ENCODE assay signal across 18 cellular contexts in the genomic region with DNA sequence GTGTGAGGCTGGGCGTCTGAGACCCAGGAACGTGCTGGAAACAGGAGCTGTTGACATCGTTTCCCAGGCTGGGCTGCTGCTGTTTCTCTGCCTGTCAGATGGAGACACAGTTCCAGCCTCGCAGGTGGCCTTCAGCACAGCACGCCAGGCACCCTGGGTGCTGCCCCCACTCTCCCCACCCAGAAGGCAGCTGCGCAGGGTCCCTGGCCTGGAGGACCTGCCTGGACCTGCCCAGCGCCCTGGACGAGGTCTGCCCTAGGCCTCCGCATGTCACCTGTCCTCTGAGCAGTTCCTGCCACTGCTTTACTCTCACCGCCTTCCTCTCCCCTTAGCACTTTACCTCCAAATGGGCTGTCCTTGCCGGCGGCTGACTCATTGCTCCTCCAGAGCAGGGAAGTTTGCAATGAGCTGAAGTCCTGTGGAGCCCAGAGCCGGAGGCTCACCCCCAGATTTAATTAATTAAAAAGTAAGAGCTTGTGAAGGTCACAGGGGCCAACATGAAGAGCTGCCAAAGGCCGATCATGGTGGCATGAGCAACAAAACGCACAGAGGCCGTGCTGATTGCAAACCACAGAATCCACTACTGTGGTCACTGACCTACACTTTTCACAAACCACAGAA. TPM values are rescaled to one million over a fixed set of nuclear protein-coding genes. Genes with fewer than 3 reads are reported as not detected.
A peak's percentile ranks its signal among the peaks of the same experiment; 100 is the strongest.
DNase-seq lines count a peak whose midpoint lies in the region; ATAC-seq, FAIRE-seq and TF ChIP-seq lines count a peak whose summit lies in the region.
"Had no signal": no experiment of that assay in that cellular context is flagged by ENCODE, and none has a peak within 500 bp of the region (broad histone marks: within the 10 kb centered on the region; RNA-seq: fewer than 3 reads in every experiment).

No MANE protein-coding gene starts in this region.

- DNase-seq in A172 (ENCODE audit: low spot score), result peak; percentile 83
- peak; percentile 57 for DNase-seq in HK-2 (ENCODE audit: unreplicated experiment)
- DNase-seq in RCC 7860 (ENCODE audit: low spot score), result peak; percentile 42
- peak; percentile 88 for DNase-seq in chondrocyte (ENCODE audit: low spot score)
- no peak for DNase-seq in cerebellum (ENCODE audit: low spot score)
- DNase-seq in activated CD8-positive, alpha-beta T cell treated with anti-CD3 and anti-CD28 coated beads, Interleukin-2, amount 10 ng/mL, durations not matched to agents 7 days and 5 days, result no peak
- DNase-seq in NCI-H187 (lab: John Stamatoyannopoulos, UW), result no peak
- DNase-seq: activated T-cell treated with anti-CD3 and anti-CD28 coated beads, Interleukin-2, amount 50 U/mL, for 72 hours; DMS 273 treated with DMSO at 0.1 percent for 48 hours; naive thymus-derived CD4-positive, alpha-beta T cell; stimulated activated CD4-positive, alpha-beta T cell treated with anti-CD3 and anti-CD28 coated beads, Interleukin-2, amount 100 ng/mL, for 48 hours; stimulated activated naive B cell treated with anti-CD40 and anti-IgM and Interleukin-4, amounts not matched to agents 10 μg/mL and 1 μg/mL and 100 μg/mL, for 72 hours; T-cell had no signal

- H3K27ac Mint-ChIP-seq in chondrocyte (ENCODE audit: unreplicated experiment), result no peak overlapping the region
- H3K27ac Mint-ChIP-seq in activated CD8-positive, alpha-beta T cell treated with anti-CD3 and anti-CD28 coated beads, Interleukin-2, amount 10 ng/mL, durations not matched to agents 7 days and 5 days, result no peak overlapping the region
- H3K27ac Mint-ChIP-seq: activated T-cell treated with anti-CD3 and anti-CD28 coated beads, Interleukin-2, amount 50 U/mL, for 72 hours; stimulated activated naive B cell treated with anti-CD40 and anti-IgM and Interleukin-4, amounts not matched to agents 10 μg/mL and 1 μg/mL and 100 μg/mL, for 72 hours; T-cell had no signal

- no peak overlapping the region for H3K4me3 Mint-ChIP-seq in chondrocyte (ENCODE audit: unreplicated experiment)
- no peak overlapping the region for H3K4me3 Mint-ChIP-seq in activated CD8-positive, alpha-beta T cell treated with anti-CD3 and anti-CD28 coated beads, Interleukin-2, amount 10 ng/mL, durations not matched to agents 7 days and 5 days
- H3K4me3 Mint-ChIP-seq: activated T-cell treated with anti-CD3 and anti-CD28 coated beads, Interleukin-2, amount 50 U/mL, for 72 hours; brain; naive thymus-derived CD4-positive, alpha-beta T cell; stimulated activated naive B cell treated with anti-CD40 and anti-IgM and Interleukin-4, amounts not matched to agents 10 μg/mL and 1 μg/mL and 100 μg/mL, for 72 hours; T-cell had no signal

- H3K36me3 Mint-ChIP-seq in chondrocyte (ENCODE audit: low read depth), result no peaks in the 10 kb centered on the region
- no peaks in the 10 kb centered on the region for H3K36me3 Mint-ChIP-seq in activated CD8-positive, alpha-beta T cell treated with anti-CD3 and anti-CD28 coated beads, Interleukin-2, amount 10 ng/mL, durations not matched to agents 7 days and 5 days (ENCODE audit: low read depth)
- H3K36me3 Mint-ChIP-seq: brain; stimulated activated naive B cell treated with anti-CD40 and anti-IgM and Interleukin-4, amounts not matched to agents 10 μg/mL and 1 μg/mL and 100 μg/mL, for 72 hours; T-cell had no signal

- POLR2A ChIA-PET in activated CD8-positive, alpha-beta T cell treated with anti-CD3 and anti-CD28 coated beads, Interleukin-2, amount 10 ng/mL, durations not matched to agents 7 days and 5 days (lab: Charles Lee), result no interaction called here

- TF ChIP-seq CTCF in chondrocyte (IDR thresholded peaks at IDR 0.05), result no peak

- peaks cover 11% of the 10 kb centered on the region for H3K4me1 Mint-ChIP-seq in chondrocyte (ENCODE audit: low read depth)
- no peaks in the 10 kb centered on the region for H3K4me1 Mint-ChIP-seq in activated CD8-positive, alpha-beta T cell treated with anti-CD3 and anti-CD28 coated beads, Interleukin-2, amount 10 ng/mL, durations not matched to agents 7 days and 5 days (ENCODE audit: low read depth)
- H3K4me1 Mint-ChIP-seq: stimulated activated naive B cell treated with anti-CD40 and anti-IgM and Interleukin-4, amounts not matched to agents 10 μg/mL and 1 μg/mL and 100 μg/mL, for 72 hours had no signal

- no peak for FAIRE-seq in RCC 7860 (lab: Jason Lieb, UNC)
- FAIRE-seq: endometrium, GM12892 had no signal

- ATAC-seq in GM18520 (IDR thresholded peaks at IDR 0.05; ENCODE audit: unreplicated experiment), result no peak
- no peak for ATAC-seq in activated CD8-positive, alpha-beta T cell treated with anti-CD3 and anti-CD28 coated beads, Interleukin-2, amount 10 ng/mL, durations not matched to agents 7 days and 5 days
- ATAC-seq: heart left ventricle; naive thymus-derived CD4-positive, alpha-beta T cell; stimulated activated naive B cell treated with anti-CD40 and anti-IgM and Interleukin-4, amounts not matched to agents 10 μg/mL and 1 μg/mL and 100 μg/mL, for 72 hours; T-cell had no signal

- H3K9me3 Mint-ChIP-seq in chondrocyte (ENCODE audit: low read depth), result no peaks in the 10 kb centered on the region
- no peaks in the 10 kb centered on the region for H3K9me3 Mint-ChIP-seq in activated CD8-positive, alpha-beta T cell treated with anti-CD3 and anti-CD28 coated beads, Interleukin-2, amount 10 ng/mL, durations not matched to agents 7 days and 5 days (ENCODE audit: insufficient read depth)
- H3K9me3 Mint-ChIP-seq: activated T-cell treated with anti-CD3 and anti-CD28 coated beads, Interleukin-2, amount 50 U/mL, for 72 hours; stimulated activated naive B cell treated with anti-CD40 and anti-IgM and Interleukin-4, amounts not matched to agents 10 μg/mL and 1 μg/mL and 100 μg/mL, for 72 hours; T-cell had no signal

- H3K27me3 Mint-ChIP-seq in chondrocyte (ENCODE audit: low read depth), result no peaks in the 10 kb centered on the region
- peaks cover 2% of the 10 kb centered on the region for H3K27me3 Mint-ChIP-seq in activated CD8-positive, alpha-beta T cell treated with anti-CD3 and anti-CD28 coated beads, Interleukin-2, amount 10 ng/mL, durations not matched to agents 7 days and 5 days (ENCODE audit: low read depth)
- H3K27me3 Mint-ChIP-seq: brain, T-cell had no signal

- CTCF ChIA-PET in activated CD8-positive, alpha-beta T cell treated with anti-CD3 and anti-CD28 coated beads, Interleukin-2, amount 10 ng/mL, durations not matched to agents 7 days and 5 days (lab: Charles Lee), result interaction anchor here (0.5 kb wide), 1 partner anchor 9 kb away, joined by 3 read pairs; no protein-coding TSS in a partner anchor

RNA-seq across cellular contexts. Expression of gene C13orf46, which starts 32.2 kb away (rescaled TPM):
- 0.02 and 0.12 TPM in 2 replicates for total RNA-seq in A172 (2014; rRNA removed; shearing (Covaris generic))
- total RNA-seq in chondrocyte (1.7 to 2.2 TPM (median 2.0 TPM) in 3 replicates), cerebellum (0.54 TPM)
- 1 to 10 TPM; 2.2 to 3.1 TPM for total RNA-seq in activated CD8-positive, alpha-beta T cell treated with anti-CD3 and anti-CD28 coated beads, Interleukin-2, amount 10 ng/mL, durations not matched to agents 7 days and 5 days

Comparison
In these comparisons a context has a peak if more than half of its experiments do, and no peak if none do; other contexts are left out.
1. DNase-seq: peak in A172 (single experiment), HK-2 (single experiment), RCC 7860 (single experiment) and chondrocyte (single experiment); none in cerebellum (single experiment), activated CD8-positive, alpha-beta T cell treated with anti-CD3 and anti-CD28 coated beads, Interleukin-2, amount 10 ng/mL, durations not matched to agents 7 days and 5 days (single experiment) and NCI-H187 (0 of 2).